Comparison of ENCODE assay signal across 24 cellular contexts in the genomic region with DNA sequence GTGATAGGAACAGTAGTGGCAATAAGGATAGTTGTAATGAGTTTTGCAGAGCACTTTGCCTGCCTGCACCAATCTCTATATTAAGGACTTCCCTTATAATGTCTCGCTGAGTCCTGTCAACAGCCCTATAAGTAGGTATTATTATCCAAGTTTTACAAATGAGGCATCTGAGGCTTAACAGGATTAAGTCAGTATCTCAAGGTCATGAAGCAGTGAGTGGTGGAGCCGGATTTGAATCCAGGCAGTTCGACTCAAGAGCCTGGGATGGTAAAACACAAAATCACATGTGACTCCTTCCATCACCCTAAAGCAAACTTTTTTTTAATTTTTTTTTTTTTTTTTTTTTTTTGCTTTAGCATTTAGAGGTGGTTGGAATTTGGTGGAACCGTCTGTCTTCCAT. TPM values are rescaled to one million over a fixed set of nuclear protein-coding genes. Genes with fewer than 3 reads are reported as not detected.
A peak's percentile ranks its signal among the peaks of the same experiment; 100 is the strongest.
DNase-seq lines count a peak whose midpoint lies in the region; ATAC-seq, FAIRE-seq and TF ChIP-seq lines count a peak whose summit lies in the region.
"Had no signal": no experiment of that assay in that cellular context is flagged by ENCODE, and none has a peak within 500 bp of the region (broad histone marks: within the 10 kb centered on the region; RNA-seq: fewer than 3 reads in every experiment).

No MANE protein-coding gene starts in this region.

- H3K9me3 ChIP-seq in osteoblast (ENCODE audit: low read depth, low read length) (no peaks in the 10 kb centered on the region), mucosa of descending colon (no peaks in the 10 kb centered on the region)

- no peak overlapping the region for H2AFZ ChIP-seq in osteoblast (ENCODE audit: low read length)
- H2AFZ ChIP-seq: GM23338 had no signal

- ATAC-seq in mucosa of descending colon (no peak), GM21447 (IDR thresholded peaks at IDR 0.05; ENCODE audit: unreplicated experiment) (no peak)
- ATAC-seq: GM12878, GM23338 had no signal

- no peak overlapping the region for H3K27ac ChIP-seq in osteoblast (ENCODE audit: low read depth, low read length)
- H3K27ac ChIP-seq: C4-2B had no signal

- H3K27me3 ChIP-seq in osteoblast (ENCODE audit: insufficient read depth, low read length) = no peaks in the 10 kb centered on the region

- DNase-seq in D721Med (ENCODE audit: insufficient read length, low spot score) = peak; percentile 60
- DNase-seq in NCI-H82 (lab: John Stamatoyannopoulos, UW) = peak; percentile 91
- peak; percentile 37 for DNase-seq in osteoblast (ENCODE audit: insufficient read length, low spot score, missing footprints)
- no peak for DNase-seq in mucosa of descending colon
- DNase-seq in RKO (ENCODE audit: low spot score) = no peak
- DNase-seq: ACHN; AML-193; Calu3; CD4-positive, alpha-beta memory T cell; DMS 273 treated with DMSO at 0.1 percent for 48 hours; DMS53; DND-41; EL; HCEC 1CT; HFFc6; IMR-90 had no signal

- no peaks in the 10 kb centered on the region for H3K36me3 ChIP-seq in osteoblast (ENCODE audit: insufficient read depth, low read length)
- no peaks in the 10 kb centered on the region for H3K36me3 ChIP-seq in mucosa of descending colon (ENCODE audit: low read depth)

- intact Hi-C loops in mucosa of descending colon (cut with DNase I, micrococcal nuclease) = no loop called here

- no peak for TF ChIP-seq CTCF in D721Med (IDR thresholded peaks at IDR 0.05; ENCODE audit: insufficient read depth, missing control alignments)
- no peak for TF ChIP-seq CTCF in osteoblast (IDR thresholded peaks at IDR 0.05; ENCODE audit: extremely low read depth, low read depth, low read length)
- no peak for TF ChIP-seq CTCF in mucosa of descending colon (IDR thresholded peaks at IDR 0.05)

- no peak overlapping the region for H3K4me2 ChIP-seq in osteoblast (ENCODE audit: insufficient read depth, low read length)
- H3K4me2 ChIP-seq: GM23338 had no signal

- H3K79me2 ChIP-seq in osteoblast (ENCODE audit: insufficient read depth, low read length) = no peaks in the 10 kb centered on the region

- H3K4me1 ChIP-seq in osteoblast (ENCODE audit: insufficient read depth, low read length) (peaks cover 10% of the 10 kb centered on the region), mucosa of descending colon (ENCODE audit: low read depth) (peaks cover 5% of the 10 kb centered on the region)

- H3K4me3 ChIP-seq in osteoblast (ENCODE audit: insufficient read depth, low read length) (no peak overlapping the region), mucosa of descending colon (no peak overlapping the region)
- H3K4me3 ChIP-seq: GM12878, GM23338, K562 had no signal

- H4K20me1 ChIP-seq in osteoblast (ENCODE audit: insufficient read depth, low read length) = no peaks in the 10 kb centered on the region

- FAIRE-seq in D721Med (lab: Jason Lieb, UNC) = peak; percentile 85
- FAIRE-seq: GM12878, GM19239, H54, HTR-8/SVneo, K562 had no signal

RNA-seq across cellular contexts. Expression of a gene that starts 59.0 kb away (rescaled TPM):
- total RNA-seq in osteoblast = 174 and 243 TPM in 2 replicates
- total RNA-seq in mucosa of descending colon = 10 to 100 TPM; 56.8 to 71.9 (median 63.7) TPM

Comparison
In these comparisons a context has a peak if more than half of its experiments do, and no peak if none do; other contexts are left out.
1. DNase-seq: peak in D721Med (single experiment), NCI-H82 (single experiment) and osteoblast (single experiment); none in mucosa of descending colon (0 of 3) and RKO (single experiment).